Comparison of ENCODE assay signal across 24 cellular contexts in the genomic region with DNA sequence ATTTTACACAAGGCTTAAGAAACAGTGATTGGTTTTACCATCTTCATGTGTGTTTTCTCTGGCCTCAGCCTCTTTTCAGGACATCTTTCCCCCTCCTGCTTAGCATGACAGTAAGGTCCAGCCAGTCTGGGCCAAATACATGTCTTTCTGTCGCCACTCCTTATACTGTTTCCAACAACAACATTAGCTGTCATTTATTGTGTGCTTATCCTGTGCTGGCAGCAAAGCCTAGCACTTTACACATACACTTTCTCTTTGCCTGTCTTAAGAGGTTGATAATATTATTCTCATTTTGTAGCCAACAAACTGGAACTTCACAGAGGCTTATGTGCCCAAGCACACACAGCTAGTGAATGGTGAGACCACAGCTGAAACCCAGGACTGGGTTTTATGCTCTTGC. TPM values are rescaled to one million over a fixed set of nuclear protein-coding genes. Genes with fewer than 3 reads are reported as not detected.
A peak's percentile ranks its signal among the peaks of the same experiment; 100 is the strongest.
DNase-seq lines count a peak whose midpoint lies in the region; ATAC-seq, FAIRE-seq and TF ChIP-seq lines count a peak whose summit lies in the region.
"Had no signal": no experiment of that assay in that cellular context is flagged by ENCODE, and none has a peak within 500 bp of the region (broad histone marks: within the 10 kb centered on the region; RNA-seq: fewer than 3 reads in every experiment).

No MANE protein-coding gene starts in this region.

- WGBS in right cardiac atrium = 20% methylated on average over 1 of the region's 1 CpG

- H3K4me3 ChIP-seq in GM12865 (ENCODE audit: low read depth, low read length) = no peak overlapping the region
- no peak overlapping the region for H3K4me3 ChIP-seq in right cardiac atrium (ENCODE audit: low read length)
- H3K4me3 ChIP-seq: heart right ventricle, left lung, suprapubic skin had no signal

- ATAC-seq in right cardiac atrium = peak; percentile 50 to 63
- ATAC-seq: activated CD4-positive, CD25-positive, alpha-beta regulatory T cell treated with anti-CD3 and anti-CD28 coated beads, Interleukin-2, amount 50 U/mL, for 24 hours; HCT116; left lung; natural killer cell treated with Interleukin-12 subunit alpha and Interleukin-12 subunit beta and Interleukin-15 and Interleukin-18, amount 100 ng/mL, for 72 hours had no signal

- no peaks in the 10 kb centered on the region for H3K27me3 ChIP-seq in right cardiac atrium (ENCODE audit: control insufficient read depth, insufficient read depth)
- H3K27me3 ChIP-seq: heart right ventricle, left lung, suprapubic skin had no signal

- H3K9me3 Mint-ChIP-seq in osteocyte (ENCODE audit: unreplicated experiment) = no peaks in the 10 kb centered on the region
- H3K9me3 Mint-ChIP-seq: activated T-cell treated with anti-CD3 and anti-CD28 coated beads, Interleukin-2, amount 50 U/mL, for 24 hours; CD4-positive, alpha-beta memory T cell; natural killer cell treated with Interleukin-12 subunit alpha and Interleukin-12 subunit beta and Interleukin-15 and Interleukin-18, amount 100 ng/mL, for 72 hours had no signal

- H3K27ac ChIP-seq in right cardiac atrium (ENCODE audit: low read length) = no peak overlapping the region
- H3K27ac ChIP-seq: heart right ventricle, suprapubic skin had no signal

- H3K27ac Mint-ChIP-seq in osteocyte (ENCODE audit: unreplicated experiment) = no peak overlapping the region
- H3K27ac Mint-ChIP-seq: activated T-cell treated with anti-CD3 and anti-CD28 coated beads, Interleukin-2, amount 50 U/mL, for 24 hours; CD4-positive, alpha-beta memory T cell had no signal

- peaks cover 5% of the 10 kb centered on the region for H3K4me1 ChIP-seq in right cardiac atrium (ENCODE audit: control insufficient read depth, insufficient read depth, low read length)

- H3K9me3 ChIP-seq in right cardiac atrium (ENCODE audit: control insufficient read depth, low read length) = no peaks in the 10 kb centered on the region
- H3K9me3 ChIP-seq: heart right ventricle, left lung, suprapubic skin had no signal

- no peak overlapping the region for H3K4me3 Mint-ChIP-seq in osteocyte (ENCODE audit: unreplicated experiment)
- H3K4me3 Mint-ChIP-seq: activated T-cell treated with anti-CD3 and anti-CD28 coated beads, Interleukin-2, amount 50 U/mL, for 24 hours; CD4-positive, alpha-beta memory T cell; natural killer cell treated with Interleukin-12 subunit alpha and Interleukin-12 subunit beta and Interleukin-15 and Interleukin-18, amount 100 ng/mL, for 72 hours had no signal

- FAIRE-seq in GM19239 (lab: Jason Lieb, UNC) = peak; percentile 28
- FAIRE-seq: HTR-8/SVneo, urothelium cell line had no signal

- no peaks in the 10 kb centered on the region for H3K36me3 Mint-ChIP-seq in osteocyte (ENCODE audit: unreplicated experiment)

- H3K4me1 Mint-ChIP-seq in osteocyte (ENCODE audit: unreplicated experiment) = peaks cover 17% of the 10 kb centered on the region

- DNase-seq in GM12865 (ENCODE audit: low read depth) = peak; percentile 25
- no peak for DNase-seq in GM19239 (ENCODE audit: insufficient read length, low spot score)
- DNase-seq in NAMALWA (ENCODE audit: low spot score) = peak; percentile 22
- DNase-seq in right cardiac atrium = no peak
- no peak for DNase-seq in cerebellar nuclear complex (lab: John Stamatoyannopoulos, UW)
- no peak for DNase-seq in SK-N-DZ (ENCODE audit: low spot score)
- no peak for DNase-seq in osteocyte (ENCODE audit: extremely low spot score, unreplicated experiment)
- no peak for DNase-seq in NCI-H2081 (lab: John Stamatoyannopoulos, UW)
- DNase-seq: activated T-cell treated with anti-CD3 and anti-CD28 coated beads, Interleukin-2, amount 50 U/mL, for 24 hours; amniotic stem cell; CD4-positive, alpha-beta memory T cell; DMS153; heart right ventricle; left lung; midbrain; NCI-H187; SW 1271 had no signal

- TF ChIP-seq CTCF in GM12865 (IDR thresholded peaks at IDR 0.05; ENCODE audit: insufficient read depth, low read depth, low read length, missing control alignments) (no peak), osteocyte (IDR thresholded peaks at IDR 0.05) (no peak)

- H3K27me3 Mint-ChIP-seq in osteocyte (ENCODE audit: unreplicated experiment) = no peaks in the 10 kb centered on the region
- H3K27me3 Mint-ChIP-seq: activated T-cell treated with anti-CD3 and anti-CD28 coated beads, Interleukin-2, amount 50 U/mL, for 24 hours; CD4-positive, alpha-beta memory T cell; natural killer cell treated with Interleukin-12 subunit alpha and Interleukin-12 subunit beta and Interleukin-15 and Interleukin-18, amount 100 ng/mL, for 72 hours had no signal

- intact Hi-C loops in right cardiac atrium (cut with DNase I) = no loop called here

RNA-seq across cellular contexts. Expression of a gene that starts 37.8 kb away (rescaled TPM):
- 10 to 100 TPM; 64.9 to 89.6 (median 79.6) TPM for total RNA-seq in right cardiac atrium
- 27.5 TPM for polyA plus RNA-seq in right cardiac atrium
- polyA plus RNA-seq in SK-N-DZ (2014; cell fraction: cytosol; rRNA removed) = 52.4 and 55.7 TPM in 2 replicates
- 25.1 and 29.9 TPM in 2 replicates for polyA plus RNA-seq in SK-N-DZ (2014; cell fraction: nucleus; rRNA removed)
- 15.0 and 18.5 TPM in 2 replicates for total RNA-seq in osteocyte
- total RNA-seq: G401 had no signal

Comparison
In these comparisons a context has a peak if more than half of its experiments do, and no peak if none do; other contexts are left out.
1. DNase-seq: peak in GM12865 (single experiment) and NAMALWA (single experiment); none in GM19239 (single experiment), right cardiac atrium (0 of 3), cerebellar nuclear complex (0 of 2), SK-N-DZ (single experiment), osteocyte (single experiment) and NCI-H2081 (0 of 2).